13 cellular contexts compared by ENCODE assay signal in genomic region chr20:14498809-14499208, GRCh38.
DNase-seq lines count a peak whose midpoint lies in the region; ATAC-seq lines count a peak whose summit lies in the region.
"Had no signal": no experiment of that assay in that cellular context is flagged by ENCODE, and none has a peak within 500 bp of the region (broad histone marks: within the 10 kb centered on the region; RNA-seq: fewer than 3 reads in every experiment).

No MANE protein-coding gene starts in this region.

- CTCF ChIA-PET in activated CD4-positive, alpha-beta memory T cell treated with anti-CD3 and anti-CD28 coated beads, Interleukin-2, amount 10 ng/mL, durations not matched to agents 7 days and 5 days (lab: Charles Lee), result no interaction called here

- H2AK5ac ChIP-seq in mesendoderm (ENCODE audit: low read length), result no peak overlapping the region

- H2BK15ac ChIP-seq in mesendoderm (replicated peaks; ENCODE audit: low read depth), result no peak overlapping the region

- H3K79me2 ChIP-seq in mesendoderm (ENCODE audit: control insufficient read depth, insufficient read depth, low read length), result no peaks in the 10 kb centered on the region

- H3K4me1 ChIP-seq in mesendoderm (ENCODE audit: control insufficient read depth, low read depth, low read length), result peaks cover 2% of the 10 kb centered on the region

- no peak overlapping the region for H3K27ac ChIP-seq in mesendoderm (ENCODE audit: low read depth, low read length)

- no peak overlapping the region for H3K56ac ChIP-seq in mesendoderm (ENCODE audit: low read length)

- H3K9me3 Mint-ChIP-seq in activated CD4-positive, alpha-beta memory T cell treated with anti-CD3 and anti-CD28 coated beads, Interleukin-2, amount 10 ng/mL, durations not matched to agents 7 days and 5 days, result peaks cover 4% of the 10 kb centered on the region

- no peak overlapping the region for H3K9ac ChIP-seq in mesendoderm (ENCODE audit: low read length)

- H3K79me1 ChIP-seq in mesendoderm (ENCODE audit: low read length), result no peaks in the 10 kb centered on the region

- WGBS in mesendoderm (ENCODE audit: extremely low coverage, insufficient coverage, low lambda C conversion rate), result no CpG with 5 or more reads among the region's 4 CpGs

- ATAC-seq in activated CD4-positive, CD25-positive, alpha-beta regulatory T cell treated with anti-CD3 and anti-CD28 coated beads, Interleukin-2, amount 50 U/mL, for 24 hours, result no peak

- no peak overlapping the region for H3K23ac ChIP-seq in mesendoderm (ENCODE audit: low read length)

- no peak overlapping the region for H3K4me3 Mint-ChIP-seq in activated CD4-positive, alpha-beta memory T cell treated with anti-CD3 and anti-CD28 coated beads, Interleukin-2, amount 10 ng/mL, durations not matched to agents 7 days and 5 days
- H3K4me3 Mint-ChIP-seq: memory B cell had no signal

- H3K27me3 ChIP-seq in mesendoderm (ENCODE audit: insufficient read depth, low read length, poor library complexity), result no peaks in the 10 kb centered on the region

- H3K36me3 ChIP-seq in mesendoderm (ENCODE audit: control insufficient read depth, insufficient read depth, low read length), result no peaks in the 10 kb centered on the region

- no peaks in the 10 kb centered on the region for H3K4me1 Mint-ChIP-seq in activated CD4-positive, alpha-beta memory T cell treated with anti-CD3 and anti-CD28 coated beads, Interleukin-2, amount 10 ng/mL, durations not matched to agents 7 days and 5 days
- H3K4me1 Mint-ChIP-seq: memory B cell had no signal

- H3K4me3 ChIP-seq in mesendoderm (ENCODE audit: low read length), result no peak overlapping the region

- no peak overlapping the region for H3K4ac ChIP-seq in mesendoderm (ENCODE audit: low read depth, low read length)

- H3K18ac ChIP-seq in mesendoderm (ENCODE audit: low read length), result no peak overlapping the region

- no peak overlapping the region for H3K4me2 ChIP-seq in mesendoderm (ENCODE audit: low read length)

- H3K27me3 Mint-ChIP-seq in activated CD4-positive, alpha-beta memory T cell treated with anti-CD3 and anti-CD28 coated beads, Interleukin-2, amount 10 ng/mL, durations not matched to agents 7 days and 5 days, result no peaks in the 10 kb centered on the region

- DNase-seq in ELF-1 (ENCODE audit: low read depth, low spot score) (peak; percentile 40), NCI-H146 (lab: John Stamatoyannopoulos, UW) (peak; percentile 61), amniotic epithelial cell (ENCODE audit: low read depth) (peak; percentile 15), mesendoderm (peak; percentile 59), occipital lobe (lab: John Stamatoyannopoulos, UW) (no peak), KG1 (lab: John Stamatoyannopoulos, UW) (no peak)
- DNase-seq in activated CD4-positive, alpha-beta memory T cell treated with anti-CD3 and anti-CD28 coated beads, Interleukin-2, amount 10 ng/mL, durations not matched to agents 7 days and 5 days, result no peak
- DNase-seq: activated naive CD4-positive, alpha-beta T cell treated with Interleukin-2 at 50 U/mL for 16 hours; effector memory CD4-positive, alpha-beta T cell; GOT3; NCI-H187 had no signal

- POLR2A ChIA-PET in activated CD4-positive, alpha-beta memory T cell treated with anti-CD3 and anti-CD28 coated beads, Interleukin-2, amount 10 ng/mL, durations not matched to agents 7 days and 5 days (lab: Charles Lee), result no interaction called here

- no peak overlapping the region for H2BK120ac ChIP-seq in mesendoderm (ENCODE audit: low read depth, low read length)

- no peak overlapping the region for H4K5ac ChIP-seq in mesendoderm (ENCODE audit: low read length)

- no peak overlapping the region for H4K8ac ChIP-seq in mesendoderm (ENCODE audit: low read depth, low read length)

- H3K36me3 Mint-ChIP-seq in activated CD4-positive, alpha-beta memory T cell treated with anti-CD3 and anti-CD28 coated beads, Interleukin-2, amount 10 ng/mL, durations not matched to agents 7 days and 5 days (ENCODE audit: low read depth), result no peaks in the 10 kb centered on the region
- H3K36me3 Mint-ChIP-seq: memory B cell had no signal

- H2BK5ac ChIP-seq in mesendoderm (ENCODE audit: low read length), result no peak overlapping the region

- H3K27ac Mint-ChIP-seq in activated CD4-positive, alpha-beta memory T cell treated with anti-CD3 and anti-CD28 coated beads, Interleukin-2, amount 10 ng/mL, durations not matched to agents 7 days and 5 days, result no peak overlapping the region
- H3K27ac Mint-ChIP-seq: memory B cell had no signal

Comparison
In these comparisons a context has a peak if more than half of its experiments do, and no peak if none do; other contexts are left out.
1. DNase-seq: peak in ELF-1 (single experiment), NCI-H146 (single experiment), amniotic epithelial cell (single experiment) and mesendoderm (single experiment); none in occipital lobe (single experiment), KG1 (single experiment) and activated CD4-positive, alpha-beta memory T cell treated with anti-CD3 and anti-CD28 coated beads, Interleukin-2, amount 10 ng/mL, durations not matched to agents 7 days and 5 days (single experiment).